10 cellular contexts compared by ENCODE assay signal in the genomic region with DNA sequence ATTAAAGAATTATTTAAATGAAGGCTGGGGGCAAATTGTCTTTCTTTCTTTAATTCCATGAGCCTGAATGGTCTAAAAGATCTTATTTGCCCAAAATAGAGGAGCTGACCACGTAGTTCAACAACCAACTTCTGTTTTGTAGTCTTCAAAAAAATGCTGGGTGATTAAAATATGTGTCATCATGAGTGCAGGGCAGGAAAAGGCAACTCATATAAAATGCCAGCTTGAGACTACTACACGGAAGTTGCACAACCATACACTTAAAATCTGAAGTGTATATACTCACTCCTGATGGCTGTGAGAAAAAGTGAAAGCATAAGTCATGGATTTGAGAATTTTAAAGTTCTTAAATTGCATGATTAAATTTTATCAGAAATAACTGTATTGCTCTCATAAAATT.
DNase-seq lines count a peak whose midpoint lies in the region; ATAC-seq and TF ChIP-seq lines count a peak whose summit lies in the region.
"Had no signal": no experiment of that assay in that cellular context is flagged by ENCODE, and none has a peak within 500 bp of the region (broad histone marks: within the 10 kb centered on the region; RNA-seq: fewer than 3 reads in every experiment).

No MANE protein-coding gene starts in this region.

- no peak overlapping the region for H3K4me3 Mint-ChIP-seq in GM23338

- peak; percentile 31 for DNase-seq in NCI-H510A treated with DMSO at 0.1 percent for 48 hours (lab: John Stamatoyannopoulos, UW)
- no peak for DNase-seq in NCI-H510A (lab: John Stamatoyannopoulos, UW)
- peak; percentile 23 for DNase-seq in OCI-M1 (lab: John Stamatoyannopoulos, UW)
- peak; percentile 35 for DNase-seq in retinal pigment epithelial cell (ENCODE audit: low read depth)
- no peak for DNase-seq in GM23338 (ENCODE audit: low spot score)
- DNase-seq: activated naive CD4-positive, alpha-beta T cell treated with anti-CD3 and anti-CD28 coated beads, Interleukin-2, amount 50 U/mL, for 16 hours; NCI-H2029 treated with DMSO at 0.1 percent for 48 hours had no signal

- H3K36me3 Mint-ChIP-seq in GM23338 (ENCODE audit: low read depth), result peaks cover 22% of the 10 kb centered on the region

- H2AFZ ChIP-seq in GM23338, result no peak overlapping the region

- H3K27me3 Mint-ChIP-seq in GM23338 (ENCODE audit: insufficient read depth, low read depth, poor library complexity), result no peaks in the 10 kb centered on the region

- H3K9me2 ChIP-seq in GM23338 (ENCODE audit: insufficient read depth), result no peaks in the 10 kb centered on the region

- no peaks in the 10 kb centered on the region; the same call in 1 of the 2 replicates for H3K4me1 ChIP-seq in GM23338 (ENCODE audit: insufficient read depth)

- H3K4me2 ChIP-seq in GM23338, result no peak overlapping the region

- no peak overlapping the region for H3K27ac Mint-ChIP-seq in GM23338

- H3K36me3 ChIP-seq in GM23338 (ENCODE audit: insufficient read depth), result peaks cover 4% of the 10 kb centered on the region; the same call in 1 of the 2 replicates

- TF ChIP-seq CTCF in retinal pigment epithelial cell (conservative IDR thresholded peaks at IDR 0.05; ENCODE audit: low read depth, low read length) (no peak), GM23338 (conservative IDR thresholded peaks at IDR 0.05; ENCODE audit: low read depth in 2 of 2) (no peak)

- H3K27me3 ChIP-seq in GM23338 (ENCODE audit: insufficient read depth), result no peaks in the 10 kb centered on the region

- H3K4me1 Mint-ChIP-seq in GM23338, result no peaks in the 10 kb centered on the region; the same call in 2 of the 3 replicates

- no peak overlapping the region for H3K27ac ChIP-seq in GM23338 (ENCODE audit: low read depth)

- ATAC-seq in esophagus mucosa (peak; percentile 96), GM23338 (no peak), GM21447 (IDR thresholded peaks at IDR 0.05; ENCODE audit: unreplicated experiment) (no peak), GM21825 (IDR thresholded peaks at IDR 0.05; ENCODE audit: unreplicated experiment) (no peak)

- no peak overlapping the region for H3K4me3 ChIP-seq in retinal pigment epithelial cell (ENCODE audit: low read length)
- no peak overlapping the region for H3K4me3 ChIP-seq in GM23338

- no peaks in the 10 kb centered on the region for H3K79me2 ChIP-seq in GM23338 (replicated peaks; ENCODE audit: insufficient read depth)

- no peaks in the 10 kb centered on the region for H4K20me1 ChIP-seq in GM23338 (replicated peaks; ENCODE audit: insufficient read depth)

- H3F3A ChIP-seq in GM23338 (replicated peaks; ENCODE audit: low read depth), result no peaks in the 10 kb centered on the region

- peaks cover 17% of the 10 kb centered on the region for H3K9me3 Mint-ChIP-seq in GM23338

TF ChIP-seq in GM23338, 12 proteins besides CTCF, POLR2A, EP300 and RAD21 (continues in another document):
- no peak for TF ChIP-seq STAT1 (IDR thresholded peaks at IDR 0.05; ENCODE audit: unreplicated experiment)
- TF ChIP-seq NANOG (IDR thresholded peaks at IDR 0.05; ENCODE audit: borderline replicate concordance), result no peak
- TF ChIP-seq EZH2phosphoT487 (IDR thresholded peaks at IDR 0.05; ENCODE audit: unreplicated experiment), result no peak
- TF ChIP-seq JUNB (IDR thresholded peaks at IDR 0.05; ENCODE audit: unreplicated experiment), result no peak
- TF ChIP-seq ZNF331 (CRISPR knock-in tag; IDR thresholded peaks at IDR 0.05; ENCODE audit: low read depth), result no peak
- no peak for TF ChIP-seq CREB1 (CRISPR knock-in tag; IDR thresholded peaks at IDR 0.05; ENCODE audit: low read depth)
- TF ChIP-seq, protein P1, sequence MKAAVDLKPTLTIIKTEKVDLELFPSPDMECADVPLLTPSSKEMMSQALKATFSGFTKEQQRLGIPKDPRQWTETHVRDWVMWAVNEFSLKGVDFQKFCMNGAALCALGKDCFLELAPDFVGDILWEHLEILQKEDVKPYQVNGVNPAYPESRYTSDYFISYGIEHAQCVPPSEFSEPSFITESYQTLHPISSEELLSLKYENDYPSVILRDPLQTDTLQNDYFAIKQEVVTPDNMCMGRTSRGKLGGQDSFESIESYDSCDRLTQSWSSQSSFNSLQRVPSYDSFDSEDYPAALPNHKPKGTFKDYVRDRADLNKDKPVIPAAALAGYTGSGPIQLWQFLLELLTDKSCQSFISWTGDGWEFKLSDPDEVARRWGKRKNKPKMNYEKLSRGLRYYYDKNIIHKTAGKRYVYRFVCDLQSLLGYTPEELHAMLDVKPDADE (IDR thresholded peaks at IDR 0.05), result no peak
- TF ChIP-seq, protein P2, sequence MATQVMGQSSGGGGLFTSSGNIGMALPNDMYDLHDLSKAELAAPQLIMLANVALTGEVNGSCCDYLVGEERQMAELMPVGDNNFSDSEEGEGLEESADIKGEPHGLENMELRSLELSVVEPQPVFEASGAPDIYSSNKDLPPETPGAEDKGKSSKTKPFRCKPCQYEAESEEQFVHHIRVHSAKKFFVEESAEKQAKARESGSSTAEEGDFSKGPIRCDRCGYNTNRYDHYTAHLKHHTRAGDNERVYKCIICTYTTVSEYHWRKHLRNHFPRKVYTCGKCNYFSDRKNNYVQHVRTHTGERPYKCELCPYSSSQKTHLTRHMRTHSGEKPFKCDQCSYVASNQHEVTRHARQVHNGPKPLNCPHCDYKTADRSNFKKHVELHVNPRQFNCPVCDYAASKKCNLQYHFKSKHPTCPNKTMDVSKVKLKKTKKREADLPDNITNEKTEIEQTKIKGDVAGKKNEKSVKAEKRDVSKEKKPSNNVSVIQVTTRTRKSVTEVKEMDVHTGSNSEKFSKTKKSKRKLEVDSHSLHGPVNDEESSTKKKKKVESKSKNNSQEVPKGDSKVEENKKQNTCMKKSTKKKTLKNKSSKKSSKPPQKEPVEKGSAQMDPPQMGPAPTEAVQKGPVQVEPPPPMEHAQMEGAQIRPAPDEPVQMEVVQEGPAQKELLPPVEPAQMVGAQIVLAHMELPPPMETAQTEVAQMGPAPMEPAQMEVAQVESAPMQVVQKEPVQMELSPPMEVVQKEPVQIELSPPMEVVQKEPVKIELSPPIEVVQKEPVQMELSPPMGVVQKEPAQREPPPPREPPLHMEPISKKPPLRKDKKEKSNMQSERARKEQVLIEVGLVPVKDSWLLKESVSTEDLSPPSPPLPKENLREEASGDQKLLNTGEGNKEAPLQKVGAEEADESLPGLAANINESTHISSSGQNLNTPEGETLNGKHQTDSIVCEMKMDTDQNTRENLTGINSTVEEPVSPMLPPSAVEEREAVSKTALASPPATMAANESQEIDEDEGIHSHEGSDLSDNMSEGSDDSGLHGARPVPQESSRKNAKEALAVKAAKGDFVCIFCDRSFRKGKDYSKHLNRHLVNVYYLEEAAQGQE (IDR thresholded peaks at IDR 0.05; ENCODE audit: unreplicated experiment), result no peak
- no peak for TF ChIP-seq POLR2AphosphoS5 (IDR thresholded peaks at IDR 0.05; ENCODE audit: low read depth)
- TF ChIP-seq ZNF114 (CRISPR knock-in tag; IDR thresholded peaks at IDR 0.05), result no peak
- TF ChIP-seq EZH2 (IDR thresholded peaks at IDR 0.05; ENCODE audit: low read depth, unreplicated experiment), result no peak

Comparison
In these comparisons a context has a peak if more than half of its experiments do, and no peak if none do; other contexts are left out.
1. DNase-seq: peak in NCI-H510A treated with DMSO at 0.1 percent for 48 hours (single experiment), OCI-M1 (single experiment) and retinal pigment epithelial cell (single experiment); none in NCI-H510A (single experiment) and GM23338 (single experiment).